In genomic region chr16:88778541-88779065, GRCh38 we compare ENCODE assay signal across 1 cellular context.
TF ChIP-seq lines count a peak whose summit lies in the region.

No MANE protein-coding gene starts in this region.

TF ChIP-seq in K562, 482 proteins besides CTCF, POLR2A, EP300 and RAD21:
- peak; percentile 67 for TF ChIP-seq RBFOX2 (IDR thresholded peaks at IDR 0.05; ENCODE audit: low read depth, low read length)
- TF ChIP-seq FIP1L1 (IDR thresholded peaks at IDR 0.05; ENCODE audit: low read depth, low read length, poor library complexity, severe bottlenecking) = peak; percentile 55
- TF ChIP-seq POLR2G (IDR thresholded peaks at IDR 0.05; ENCODE audit: low read depth, low read length) = peak; percentile 57
- TF ChIP-seq EGR1 (conservative IDR thresholded peaks at IDR 0.05) = peak; percentile 23; the same call in 1 of the 2 replicates
- peak; percentile 73 for TF ChIP-seq ZBTB33 (CRISPR knock-in tag; IDR thresholded peaks at IDR 0.05)
- TF ChIP-seq PRDM10 (IDR thresholded peaks at IDR 0.05; ENCODE audit: partially characterized antibody) = no peak
- TF ChIP-seq TARDBP (IDR thresholded peaks at IDR 0.05) = no peak
- TF ChIP-seq THAP12 (CRISPR knock-in tag; IDR thresholded peaks at IDR 0.05) = 0 out of 2 replicates have a peak, but pooled peaks have one; percentile 27
- 0 out of 2 replicates have a peak, but pooled peaks have one; percentile 49 for TF ChIP-seq MBD1 (CRISPR knock-in tag; IDR thresholded peaks at IDR 0.05)
- TF ChIP-seq POLR2AphosphoS5 (IDR thresholded peaks at IDR 0.05; ENCODE audit: control insufficient read depth, insufficient read depth, low read depth, low read length) = peak; percentile 13; the same call in 1 of the 2 replicates
